ENCODE assay signal across 8 cellular contexts in genomic region chr19:7533281-7533819, GRCh38. TPM values are rescaled to one million over a fixed set of nuclear protein-coding genes. Genes with fewer than 3 reads are reported as not detected.
DNase-seq lines count a peak whose midpoint lies in the region; ATAC-seq and TF ChIP-seq lines count a peak whose summit lies in the region.

No MANE protein-coding gene starts in this region.

- H3K27me3 Mint-ChIP-seq in CD4-positive, CD25-positive, alpha-beta regulatory T cell, result no peaks in the 10 kb centered on the region

- peak overlapping the region; percentile 94 to 100 (median 94) for H3K4me3 Mint-ChIP-seq in CD4-positive, CD25-positive, alpha-beta regulatory T cell

- H3K9me3 ChIP-seq in CD4-positive, CD25-positive, alpha-beta regulatory T cell (ENCODE audit: control insufficient read depth in 2 of 2, low read length in 2 of 2), result no peaks in the 10 kb centered on the region
- H3K9me3 ChIP-seq in OCI-LY3 (ENCODE audit: insufficient read depth, low read length), result no peaks in the 10 kb centered on the region
- no peaks in the 10 kb centered on the region for H3K9me3 ChIP-seq in endocrine pancreas (ENCODE audit: control insufficient read depth, low read length)
- H3K9me3 ChIP-seq in tibial nerve, result no peaks in the 10 kb centered on the region

- no peak overlapping the region for H3K4me3 ChIP-seq in CD4-positive, CD25-positive, alpha-beta regulatory T cell (ENCODE audit: low read depth, low read length)
- H3K4me3 ChIP-seq in OCI-LY3 (ENCODE audit: low read length) (peak overlapping the region; percentile 88), endocrine pancreas (ENCODE audit: control insufficient read depth, insufficient read depth, low read length) (no peak overlapping the region), tibial nerve (peak overlapping the region; percentile 64 to 92 (median 82))

- H4K20me1 ChIP-seq in OCI-LY3 (ENCODE audit: insufficient read depth, low read length), result no peaks in the 10 kb centered on the region

- TF ChIP-seq CTCF in OCI-LY3 (IDR thresholded peaks at IDR 0.05; ENCODE audit: low read depth, low read length) (no peak), tibial nerve (IDR thresholded peaks at IDR 0.05) (no peak)

- peaks cover 36% of the 10 kb centered on the region for H3K4me1 ChIP-seq in CD4-positive, CD25-positive, alpha-beta regulatory T cell (ENCODE audit: control insufficient read depth, insufficient read depth, low read length, poor library complexity, severe bottlenecking)
- H3K4me1 ChIP-seq in OCI-LY3 (ENCODE audit: low read length), result peaks cover 4% of the 10 kb centered on the region; the same call in 1 of the 2 replicates
- H3K4me1 ChIP-seq in endocrine pancreas (ENCODE audit: control insufficient read depth, insufficient read depth, low read length), result no peaks in the 10 kb centered on the region
- H3K4me1 ChIP-seq in tibial nerve, result peaks cover 0 to 18% (median 7%) of the 10 kb centered on the region in 4 donors

- peaks cover 4 to 32% (median 8%) of the 10 kb centered on the region in 4 donors for H3K4me1 Mint-ChIP-seq in CD4-positive, CD25-positive, alpha-beta regulatory T cell

- TF ChIP-seq EP300 in tibial nerve (IDR thresholded peaks at IDR 0.05), result no peak

- peaks cover 5% of the 10 kb centered on the region for H3K36me3 ChIP-seq in CD4-positive, CD25-positive, alpha-beta regulatory T cell (ENCODE audit: control insufficient read depth, insufficient read depth, low read length)
- H3K36me3 ChIP-seq in OCI-LY3 (replicated peaks; ENCODE audit: low read depth, low read length) (peaks cover 2% of the 10 kb centered on the region), endocrine pancreas (ENCODE audit: control insufficient read depth, insufficient read depth, low read length) (peaks cover 6% of the 10 kb centered on the region), tibial nerve (peaks cover 0 to 59% (median 0%) of the 10 kb centered on the region in 3 donors)

- H3K9me3 Mint-ChIP-seq in CD4-positive, CD25-positive, alpha-beta regulatory T cell, result no peaks in the 10 kb centered on the region

- DNase-seq in CD4-positive, CD25-positive, alpha-beta regulatory T cell, result no peak
- DNase-seq in midbrain (lab: John Stamatoyannopoulos, UW) (peak; percentile 9), tibial nerve (ENCODE audit: low spot score in 2 of 2) (peak; percentile 38 to 42), DMS 273 (lab: John Stamatoyannopoulos, UW; ENCODE audit: unreplicated experiment) (no peak), NCI-H345 treated with DMSO at 0.1 percent for 48 hours (lab: John Stamatoyannopoulos, UW; ENCODE audit: unreplicated experiment) (no peak)

- H3K9ac ChIP-seq in OCI-LY3 (ENCODE audit: low read length), result no peak overlapping the region
- peak overlapping the region; percentile 76 for H3K9ac ChIP-seq in endocrine pancreas (ENCODE audit: control insufficient read depth, insufficient read depth, low read length)

- peak overlapping the region; percentile 14 for H3K27ac ChIP-seq in CD4-positive, CD25-positive, alpha-beta regulatory T cell (ENCODE audit: insufficient read depth, low read length, poor library complexity, severe bottlenecking)
- H3K27ac ChIP-seq in OCI-LY3 (ENCODE audit: low read length), result no peak overlapping the region
- peak overlapping the region; percentile 80 to 98 (median 92) for H3K27ac ChIP-seq in tibial nerve

- H2AFZ ChIP-seq in OCI-LY3 (ENCODE audit: low read depth, low read length), result no peak overlapping the region

- peak overlapping the region in 2 of 3 donors; percentile 62 to 69 for H3K27ac Mint-ChIP-seq in CD4-positive, CD25-positive, alpha-beta regulatory T cell

- no peaks in the 10 kb centered on the region for H3K27me3 ChIP-seq in CD4-positive, CD25-positive, alpha-beta regulatory T cell (ENCODE audit: control insufficient read depth, insufficient read depth, low read length)
- H3K27me3 ChIP-seq in OCI-LY3 (ENCODE audit: low read depth, low read length), result no peaks in the 10 kb centered on the region
- no peaks in the 10 kb centered on the region for H3K27me3 ChIP-seq in endocrine pancreas (ENCODE audit: control insufficient read depth, insufficient read depth, low read length)
- H3K27me3 ChIP-seq in tibial nerve, result no peaks in the 10 kb centered on the region

- H3K79me2 ChIP-seq in OCI-LY3 (ENCODE audit: low read length), result peaks cover 5% of the 10 kb centered on the region; the same call in 1 of the 2 replicates

- 20 to 22% methylated on average over 10 to 22 of the region's 27 CpGs for WGBS in tibial nerve, 2 donors

- H3K36me3 Mint-ChIP-seq in CD4-positive, CD25-positive, alpha-beta regulatory T cell, result peaks cover 7% of the 10 kb centered on the region

- TF ChIP-seq POLR2A in tibial nerve (IDR thresholded peaks at IDR 0.05), result no peak

- no peak for ATAC-seq in CD4-positive, CD25-positive, alpha-beta regulatory T cell (ENCODE audit: low read depth in 2 of 2)
- ATAC-seq in GM21423 (IDR thresholded peaks at IDR 0.05; ENCODE audit: unreplicated experiment), result no peak

- peak overlapping the region; percentile 51 for H3K4me2 ChIP-seq in OCI-LY3 (ENCODE audit: low read length)

RNA-seq across cellular contexts. Expression of gene PNPLA6, which starts 2.2 kb away (rescaled TPM):
- 106 TPM for total RNA-seq in CD4-positive, CD25-positive, alpha-beta regulatory T cell
- 1 to 10 TPM; 6.6 to 9.2 (median 7.2) TPM for polyA plus RNA-seq in CD4-positive, CD25-positive, alpha-beta regulatory T cell
- total RNA-seq in tibial nerve, result 100 to 1,000 TPM in 1 of 4 donors, 10 to 100 TPM in 3; 66.3 to 138 (median 68.3) TPM

RNA-seq across cellular contexts. Expression of gene MCOLN1, which starts 10.9 kb away (rescaled TPM):
- total RNA-seq in CD4-positive, CD25-positive, alpha-beta regulatory T cell, result 12.3 TPM
- 10 to 100 TPM in 2 of 4 donors, 1 to 10 TPM in 2; 8.6 to 15.2 (median 10.3) TPM for polyA plus RNA-seq in CD4-positive, CD25-positive, alpha-beta regulatory T cell
- 10 to 100 TPM; 21.3 to 52.2 (median 31.3) TPM for total RNA-seq in tibial nerve

RNA-seq across cellular contexts. Expression of gene ZNF358, which starts 17.4 kb away (rescaled TPM):
- total RNA-seq in CD4-positive, CD25-positive, alpha-beta regulatory T cell, result 0.30 TPM
- polyA plus RNA-seq in CD4-positive, CD25-positive, alpha-beta regulatory T cell, result under 1 TPM in 3 of 4 donors, not detected in 1; 0.11 to 0.24 (median 0.21) TPM
- 10 to 100 TPM; 40.0 to 84.0 (median 69.2) TPM for total RNA-seq in tibial nerve

RNA-seq across cellular contexts. Expression of gene PEX11G, which starts 44.5 kb away (rescaled TPM):
- not detected for total RNA-seq in CD4-positive, CD25-positive, alpha-beta regulatory T cell
- 1 to 10 TPM in 2 of 4 donors, under 1 TPM in 2; 0.23 to 1.5 (median 0.76) TPM for polyA plus RNA-seq in CD4-positive, CD25-positive, alpha-beta regulatory T cell
- 1 to 10 TPM; 4.4 to 9.2 (median 7.8) TPM for total RNA-seq in tibial nerve

Comparison
In these comparisons a context has a peak if more than half of its experiments do, and no peak if none do; other contexts are left out.
1. DNase-seq: peak in midbrain (single experiment) and tibial nerve (2 of 2); none in CD4-positive, CD25-positive, alpha-beta regulatory T cell (0 of 3), DMS 273 (single experiment) and NCI-H345 treated with DMSO at 0.1 percent for 48 hours (single experiment).
2. H3K4me3 ChIP-seq: peak in OCI-LY3 (single experiment) and tibial nerve (4 of 4); none in CD4-positive, CD25-positive, alpha-beta regulatory T cell (single experiment) and endocrine pancreas (single experiment).
3. RNA of gene ZNF358, which starts 17.4 kb away (total RNA-seq): 40.0 to 84.0 TPM in tibial nerve; 0.30 TPM in CD4-positive, CD25-positive, alpha-beta regulatory T cell (single experiment); every median in the first group is over 10 times any median in the second.